In the genomic region with DNA sequence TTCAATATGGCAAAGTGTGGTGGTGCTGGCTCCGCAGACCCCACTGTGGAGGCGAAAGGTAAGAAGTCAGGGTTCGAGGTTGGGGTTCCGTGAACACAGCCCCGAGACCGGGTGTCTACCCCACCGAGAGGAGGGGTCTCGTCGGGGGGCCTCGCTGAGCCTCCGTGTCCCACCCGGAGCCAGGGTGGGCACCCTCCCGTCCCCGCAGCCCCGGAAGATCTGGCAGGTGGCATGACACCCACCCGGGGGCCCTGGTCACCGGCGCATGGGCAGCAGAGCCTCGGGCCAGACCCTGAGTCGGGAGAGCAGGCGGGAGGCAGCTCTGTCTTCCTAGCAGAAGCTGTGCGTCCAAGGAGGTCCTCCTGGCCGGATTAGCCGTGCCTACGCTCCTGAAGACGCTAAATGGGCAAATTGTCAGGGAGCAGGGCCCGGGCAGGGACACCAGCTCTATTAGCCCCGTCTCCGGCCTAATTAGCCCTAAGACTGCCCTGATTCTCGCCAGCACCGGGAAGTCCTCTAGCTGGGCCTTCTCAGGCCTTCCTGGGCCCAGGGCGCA, we compare ENCODE assay signal across 18 cellular contexts. TPM values are rescaled to one million over a fixed set of nuclear protein-coding genes. Genes with fewer than 3 reads are reported as not detected.
"Had no signal": no experiment of that assay in that cellular context is flagged by ENCODE, and none has a peak within 500 bp of the region (broad histone marks: within the 10 kb centered on the region; RNA-seq: fewer than 3 reads in every experiment).

No MANE protein-coding gene starts in this region.

- DNase-seq: activated CD4-positive, alpha-beta T cell treated with anti-CD3 and anti-CD28 coated beads for 36 hours; activated CD8-positive, alpha-beta memory T cell treated with anti-CD3 and anti-CD28 coated beads, Interleukin-2, amount 50 U/mL, for 48 hours; activated CD8-positive, alpha-beta T cell treated with anti-CD3 and anti-CD28 coated beads, Interleukin-2, amount 10 ng/mL, durations not matched to agents 7 days and 5 days; activated naive CD4-positive, alpha-beta T cell treated with anti-CD3 and anti-CD28 coated beads for 36 hours; erythroblast; small intestine; T1000 had no signal

- H3K27ac ChIP-seq: neural progenitor cell, pancreas, tibial nerve had no signal

- H3K9me3 ChIP-seq: pancreas, tibial nerve had no signal

- H3K4me1 Mint-ChIP-seq: central memory CD8-positive, alpha-beta T cell; memory B cell had no signal

- H3K9me3 Mint-ChIP-seq: activated naive CD4-positive, alpha-beta T cell treated with anti-CD3 and anti-CD28 coated beads for 36 hours; central memory CD8-positive, alpha-beta T cell; dendritic cell treated with granulocyte-macrophage colony-stimulating factor and Interleukin-4, amounts not matched to agents 40 ng/mL and 50 ng/mL, for 4 days; memory B cell; neural progenitor cell; stimulated activated memory B cell treated with anti-CD40 and anti-IgM and Interleukin-4, amounts not matched to agents 10 μg/mL and 1 μg/mL and 100 μg/mL, for 72 hours had no signal

- H3K27me3 Mint-ChIP-seq: central memory CD8-positive, alpha-beta T cell had no signal

- H3K27ac Mint-ChIP-seq: activated CD4-positive, alpha-beta T cell treated with anti-CD3 and anti-CD28 coated beads for 36 hours; activated CD8-positive, alpha-beta T cell treated with anti-CD3 and anti-CD28 coated beads, Interleukin-2, amount 10 ng/mL, durations not matched to agents 7 days and 5 days; activated naive CD4-positive, alpha-beta T cell treated with anti-CD3 and anti-CD28 coated beads for 36 hours; dendritic cell treated with granulocyte-macrophage colony-stimulating factor and Interleukin-4, amounts not matched to agents 40 ng/mL and 50 ng/mL, for 4 days; memory B cell; neural progenitor cell; stimulated activated memory B cell treated with anti-CD40 and anti-IgM and Interleukin-4, amounts not matched to agents 10 μg/mL and 1 μg/mL and 100 μg/mL, for 72 hours had no signal

- H3K27me3 ChIP-seq: pancreas had no signal

- H3K36me3 ChIP-seq: neural progenitor cell, pancreas, tibial nerve had no signal

- H3K4me3 Mint-ChIP-seq: activated CD8-positive, alpha-beta T cell treated with anti-CD3 and anti-CD28 coated beads, Interleukin-2, amount 10 ng/mL, durations not matched to agents 7 days and 5 days; dendritic cell treated with granulocyte-macrophage colony-stimulating factor and Interleukin-4, amounts not matched to agents 40 ng/mL and 50 ng/mL, for 4 days; memory B cell; stimulated activated memory B cell treated with anti-CD40 and anti-IgM and Interleukin-4, amounts not matched to agents 10 μg/mL and 1 μg/mL and 100 μg/mL, for 72 hours had no signal

- ATAC-seq: activated CD8-positive, alpha-beta T cell treated with anti-CD3 and anti-CD28 coated beads, Interleukin-2, amount 10 ng/mL, durations not matched to agents 7 days and 5 days; stimulated activated memory B cell treated with anti-CD40 and anti-IgM and Interleukin-4, amounts not matched to agents 10 μg/mL and 1 μg/mL and 100 μg/mL, for 72 hours had no signal

- H3K36me3 Mint-ChIP-seq: memory B cell; neural progenitor cell; stimulated activated memory B cell treated with anti-CD40 and anti-IgM and Interleukin-4, amounts not matched to agents 10 μg/mL and 1 μg/mL and 100 μg/mL, for 72 hours had no signal

RNA-seq across cellular contexts. Expression of gene UNCX, which starts 56.4 kb away (rescaled TPM):
- total RNA-seq: activated CD4-positive, alpha-beta T cell treated with anti-CD3 and anti-CD28 coated beads for 36 hours; activated CD8-positive, alpha-beta T cell treated with anti-CD3 and anti-CD28 coated beads, Interleukin-2, amount 10 ng/mL, durations not matched to agents 7 days and 5 days; activated naive CD4-positive, alpha-beta T cell treated with anti-CD3 and anti-CD28 coated beads for 36 hours; pancreas; renal cortical epithelial cell; SK-MEL-5; subcutaneous adipose tissue; tibial nerve had no signal
- polyA plus RNA-seq: adipose tissue, pancreas, small intestine had no signal
